ENCODE assay signal across 12 cellular contexts in the genomic region with DNA sequence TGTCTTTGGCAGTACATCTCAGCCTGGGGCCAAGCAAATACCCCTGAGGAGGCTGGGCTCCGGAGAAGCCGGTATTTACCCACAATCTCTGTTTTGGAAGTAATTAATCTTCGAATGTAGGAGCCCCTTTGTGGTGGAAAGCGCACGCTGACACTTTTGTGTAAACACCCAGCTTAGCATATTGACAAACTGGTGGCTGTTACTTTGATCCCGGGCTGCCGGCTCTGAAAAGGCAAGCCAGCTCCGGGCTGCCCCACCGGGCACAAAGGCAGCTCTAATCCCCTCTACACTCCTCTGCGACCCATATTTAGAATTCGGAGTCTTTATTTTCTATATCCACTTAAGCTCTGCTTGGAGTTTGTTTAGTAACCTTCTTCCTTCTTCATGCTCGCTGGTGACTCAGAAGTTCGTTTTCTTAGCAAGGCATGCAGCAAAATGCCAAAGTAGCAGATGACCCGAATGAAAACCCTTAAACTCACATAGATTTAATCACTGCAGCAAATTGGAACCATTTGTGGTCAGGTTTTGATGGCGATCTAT.
DNase-seq lines count a peak whose midpoint lies in the region; ATAC-seq and TF ChIP-seq lines count a peak whose summit lies in the region.
"Had no signal": no experiment of that assay in that cellular context is flagged by ENCODE, and none has a peak within 500 bp of the region (broad histone marks: within the 10 kb centered on the region; RNA-seq: fewer than 3 reads in every experiment).

No MANE protein-coding gene starts in this region.

- peak overlapping the region; percentile 64 for H3K4me3 ChIP-seq in Loucy (ENCODE audit: low read length, poor library complexity, severe bottlenecking)
- H3K4me3 ChIP-seq in cardiac fibroblast (replicated peaks in 1 of 2; ENCODE audit: low read depth in 2 of 2, low read length in 2 of 2) = no peak overlapping the region

- H3K27ac Mint-ChIP-seq in nephron progenitor cell (peak overlapping the region; percentile 64), T-cell (no peak overlapping the region)
- H3K27ac Mint-ChIP-seq: CD8-positive, alpha-beta memory T cell had no signal

- ATAC-seq in GM18868 (IDR thresholded peaks at IDR 0.05; ENCODE audit: unreplicated experiment) = no peak
- ATAC-seq in T-cell (replicated peaks in 1 of 4) = no peak

- no peaks in the 10 kb centered on the region for H4K20me1 ChIP-seq in Loucy (ENCODE audit: insufficient read depth, low read length, poor library complexity, severe bottlenecking)

- H3K4me1 Mint-ChIP-seq in nephron progenitor cell (peaks cover 52% of the 10 kb centered on the region), T-cell (peaks cover 0 to 4% (median 2%) of the 10 kb centered on the region in 3 donors)
- H3K4me1 Mint-ChIP-seq: CD8-positive, alpha-beta memory T cell had no signal

- no peaks in the 10 kb centered on the region for H3K9me3 ChIP-seq in Loucy (ENCODE audit: insufficient read depth, low read depth, low read length)

- H3K4me1 ChIP-seq in Loucy (ENCODE audit: insufficient read depth, low read length, poor library complexity, severe bottlenecking) = peaks cover 34% of the 10 kb centered on the region

- H3K36me3 Mint-ChIP-seq in nephron progenitor cell (ENCODE audit: low read depth) (peaks cover 10% of the 10 kb centered on the region), T-cell (no peaks in the 10 kb centered on the region)
- H3K36me3 Mint-ChIP-seq: CD8-positive, alpha-beta memory T cell; mesothelial cell of epicardium had no signal

- H3K27me3 Mint-ChIP-seq in nephron progenitor cell (ENCODE audit: low read depth, poor library complexity) (peaks cover 29% of the 10 kb centered on the region), T-cell (peaks cover 45 to 46% of the 10 kb centered on the region in 2 donors)

- DNase-seq in AG09319 (ENCODE audit: extremely low read depth, low read depth) (peak; percentile 56), cardiac fibroblast (ENCODE audit: low read depth in 2 of 2) (peak; percentile 57 to 59), nephron progenitor cell (no peak), NCI-H2107 (lab: John Stamatoyannopoulos, UW) (no peak), HCEC 1CT (no peak), T-cell (no peak)
- DNase-seq: activated T-cell treated with anti-CD3 and anti-CD28 coated beads, Interleukin-2, amount 50 U/mL, for 48 hours; CD8-positive, alpha-beta memory T cell; NCI-H2171 had no signal

- peaks cover 23% of the 10 kb centered on the region for H3K9me3 Mint-ChIP-seq in nephron progenitor cell
- peaks cover 0 to 4% (median 3%) of the 10 kb centered on the region in 3 donors for H3K9me3 Mint-ChIP-seq in T-cell

- POLR2A ChIA-PET in T-cell (lab: Charles Lee) = no interaction called here

- H3K9ac ChIP-seq in Loucy (ENCODE audit: low read depth, low read length, poor library complexity, severe bottlenecking) = peak overlapping the region; percentile 40

- no peaks in the 10 kb centered on the region for H3K27me3 ChIP-seq in Loucy (ENCODE audit: insufficient read depth, low read length, poor library complexity, severe bottlenecking)

- no peaks in the 10 kb centered on the region for H3F3A ChIP-seq in Loucy (ENCODE audit: low read depth)

- CTCF ChIA-PET in T-cell (lab: Charles Lee) = no interaction called here

- no peaks in the 10 kb centered on the region for H3K9me2 ChIP-seq in Loucy (replicated peaks; ENCODE audit: low read depth, low read length)

- H2AFZ ChIP-seq in Loucy (ENCODE audit: low read length) = no peak overlapping the region

- H3K36me3 ChIP-seq in Loucy (ENCODE audit: insufficient read depth, low read length) = no peaks in the 10 kb centered on the region

- peak overlapping the region; percentile 85 for H3K4me2 ChIP-seq in Loucy (ENCODE audit: low read depth, low read length, poor library complexity, severe bottlenecking)

- TF ChIP-seq CTCF in AG09319 (IDR thresholded peaks at IDR 0.05; ENCODE audit: low read depth, low read length) (no peak), Loucy (conservative IDR thresholded peaks at IDR 0.05; ENCODE audit: low read length) (no peak), cardiac fibroblast (IDR thresholded peaks at IDR 0.05; ENCODE audit: low read depth, low read length) (no peak), nephron progenitor cell (IDR thresholded peaks at IDR 0.05) (no peak)

- H3K79me2 ChIP-seq in Loucy (ENCODE audit: insufficient read depth, low read length) = no peaks in the 10 kb centered on the region

- peak overlapping the region; percentile 62 for H3K4me3 Mint-ChIP-seq in nephron progenitor cell
- no peak overlapping the region for H3K4me3 Mint-ChIP-seq in T-cell
- H3K4me3 Mint-ChIP-seq: CD8-positive, alpha-beta memory T cell had no signal

Comparison
In these comparisons a context has a peak if more than half of its experiments do, and no peak if none do; other contexts are left out.
1. DNase-seq: peak in AG09319 (single experiment) and cardiac fibroblast (2 of 2); none in nephron progenitor cell (single experiment), NCI-H2107 (single experiment), HCEC 1CT (single experiment) and T-cell (0 of 34).